Comparison of ENCODE assay signal across 1 cellular context in the genomic region with DNA sequence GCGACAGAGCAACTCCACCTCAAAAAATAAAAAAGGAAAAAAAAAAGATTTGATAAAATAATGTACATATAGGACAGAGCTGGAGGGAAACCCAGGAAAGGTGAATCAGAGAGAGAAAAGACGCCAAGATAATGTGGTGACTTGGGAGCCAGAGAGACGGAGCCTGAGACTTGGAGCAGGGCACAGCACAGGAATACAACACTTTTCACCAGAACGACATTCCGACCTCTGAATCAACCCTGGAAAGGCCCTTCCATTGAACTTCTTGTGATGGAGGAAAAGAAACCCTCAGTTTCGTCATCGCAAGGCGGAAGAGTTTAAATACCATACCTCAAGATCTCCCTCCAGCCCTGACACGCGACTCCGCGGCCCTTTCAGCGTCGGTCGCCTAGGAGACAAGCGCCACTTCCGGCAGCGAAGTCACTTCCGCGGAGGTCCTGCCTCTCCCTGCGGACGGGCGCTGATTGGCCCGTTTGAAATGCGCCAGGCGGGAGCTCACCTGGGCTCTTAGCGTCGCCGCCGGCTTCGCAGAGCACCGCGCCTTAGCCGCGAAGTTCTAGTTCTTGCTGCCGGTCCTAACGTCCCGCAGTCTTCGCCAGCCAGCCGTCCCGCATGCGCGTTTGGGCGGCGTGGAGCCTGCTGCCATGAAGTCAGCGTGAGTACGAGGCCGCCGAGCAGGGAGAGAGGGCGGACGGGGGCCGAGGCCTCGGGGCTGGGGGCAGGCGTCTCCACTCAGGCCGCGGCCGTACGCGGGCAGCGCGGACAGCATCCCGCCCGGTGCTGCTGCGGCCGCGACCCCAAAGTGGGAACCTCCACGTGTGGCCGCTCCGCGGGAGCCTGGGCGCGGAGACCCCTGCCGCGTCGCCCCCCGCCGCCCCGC.
TF ChIP-seq lines count a peak whose summit lies in the region.

Gene KIF23, plus strand, starts transcription at position 528 of the 880 bp plus-strand sequence. Its CDS starts 117 bp downstream, at position 645.

TF ChIP-seq in K562, 482 proteins besides CTCF, POLR2A, EP300 and RAD21 (continued from another document):
- peak; percentile 61; the same call in 1 of the 2 replicates for TF ChIP-seq MBD2 (IDR thresholded peaks at IDR 0.05; ENCODE audit: borderline replicate concordance, low read depth)
- TF ChIP-seq MXI1 (IDR thresholded peaks at IDR 0.05; ENCODE audit: low read depth, low read length), result peak; percentile 98
- no peak for TF ChIP-seq JUN (IDR thresholded peaks at IDR 0.05; ENCODE audit: borderline replicate concordance, low read depth, low read length)
- TF ChIP-seq JUN (CRISPR knock-in tag; IDR thresholded peaks at IDR 0.05; ENCODE audit: borderline replicate concordance), result no peak
- TF ChIP-seq, protein P1, sequence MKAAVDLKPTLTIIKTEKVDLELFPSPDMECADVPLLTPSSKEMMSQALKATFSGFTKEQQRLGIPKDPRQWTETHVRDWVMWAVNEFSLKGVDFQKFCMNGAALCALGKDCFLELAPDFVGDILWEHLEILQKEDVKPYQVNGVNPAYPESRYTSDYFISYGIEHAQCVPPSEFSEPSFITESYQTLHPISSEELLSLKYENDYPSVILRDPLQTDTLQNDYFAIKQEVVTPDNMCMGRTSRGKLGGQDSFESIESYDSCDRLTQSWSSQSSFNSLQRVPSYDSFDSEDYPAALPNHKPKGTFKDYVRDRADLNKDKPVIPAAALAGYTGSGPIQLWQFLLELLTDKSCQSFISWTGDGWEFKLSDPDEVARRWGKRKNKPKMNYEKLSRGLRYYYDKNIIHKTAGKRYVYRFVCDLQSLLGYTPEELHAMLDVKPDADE (conservative IDR thresholded peaks at IDR 0.05; ENCODE audit: control insufficient read depth, low read depth, low read length), result peak; percentile 88; the same call in 1 of the 2 replicates
- no peak for TF ChIP-seq TCF7 (IDR thresholded peaks at IDR 0.05; ENCODE audit: borderline replicate concordance)
- TF ChIP-seq GABPB1 (CRISPR knock-in tag; IDR thresholded peaks at IDR 0.05), result peak; percentile 91
- no peak for TF ChIP-seq KAT2B (IDR thresholded peaks at IDR 0.05; ENCODE audit: low read depth, low read length)
- no peak for TF ChIP-seq RFX5 (IDR thresholded peaks at IDR 0.05; ENCODE audit: low read depth, low read length)
- TF ChIP-seq, protein P2, sequence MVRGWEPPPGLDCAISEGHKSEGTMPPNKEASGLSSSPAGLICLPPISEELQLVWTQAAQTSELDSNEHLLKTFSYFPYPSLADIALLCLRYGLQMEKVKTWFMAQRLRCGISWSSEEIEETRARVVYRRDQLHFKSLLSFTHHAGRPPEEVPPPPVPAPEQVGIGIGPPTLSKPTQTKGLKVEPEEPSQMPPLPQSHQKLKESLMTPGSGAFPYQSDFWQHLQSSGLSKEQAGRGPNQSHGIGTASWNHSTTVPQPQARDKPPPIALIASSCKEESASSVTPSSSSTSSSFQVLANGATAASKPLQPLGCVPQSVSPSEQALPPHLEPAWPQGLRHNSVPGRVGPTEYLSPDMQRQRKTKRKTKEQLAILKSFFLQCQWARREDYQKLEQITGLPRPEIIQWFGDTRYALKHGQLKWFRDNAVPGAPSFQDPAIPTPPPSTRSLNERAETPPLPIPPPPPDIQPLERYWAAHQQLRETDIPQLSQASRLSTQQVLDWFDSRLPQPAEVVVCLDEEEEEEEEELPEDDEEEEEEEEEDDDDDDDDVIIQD (CRISPR knock-in tag; IDR thresholded peaks at IDR 0.05), result no peak
- no peak for TF ChIP-seq SMAD3 (CRISPR knock-in tag; conservative IDR thresholded peaks at IDR 0.05)
- TF ChIP-seq E2F8 (IDR thresholded peaks at IDR 0.05; ENCODE audit: low read depth, partially characterized antibody), result peak; percentile 69
- TF ChIP-seq RCOR1 (IDR thresholded peaks at IDR 0.05; ENCODE audit: borderline replicate concordance in 1 of 2, low read depth in 2 of 2, low read length in 2 of 2), result no peak
- TF ChIP-seq NR2F6 (CRISPR knock-in tag; IDR thresholded peaks at IDR 0.05), result no peak
- TF ChIP-seq MCM3 (IDR thresholded peaks at IDR 0.05), result no peak
- TF ChIP-seq MAZ (CRISPR knock-in tag; conservative IDR thresholded peaks at IDR 0.05 in 1 of 2, IDR thresholded peaks at IDR 0.05 in 1 of 2), result peak in 1 of 2 experiments; percentile 63; a peak in 2 of 4 replicates
- no peak for TF ChIP-seq GTF3C2 (IDR thresholded peaks at IDR 0.05; ENCODE audit: borderline replicate concordance, extremely low read depth, insufficient read length)
- 0 out of 2 replicates have a peak, but pooled peaks have one; percentile 36 for TF ChIP-seq CBX1 (IDR thresholded peaks at IDR 0.05; ENCODE audit: low read depth)
- TF ChIP-seq JUND (IDR thresholded peaks at IDR 0.05; ENCODE audit: borderline replicate concordance, low read depth, low read length), result peak; percentile 68
- TF ChIP-seq JUND (tag; IDR thresholded peaks at IDR 0.05; ENCODE audit: borderline replicate concordance, low read depth, low read length), result no peak
- TF ChIP-seq LCOR (CRISPR knock-in tag; IDR thresholded peaks at IDR 0.05), result 0 out of 2 replicates have a peak, but pooled peaks have one; percentile 51
- TF ChIP-seq YY1 (IDR thresholded peaks at IDR 0.05; ENCODE audit: borderline replicate concordance in 1 of 3, control insufficient read depth in 1 of 3, extremely low read depth in 1 of 3, insufficient read depth in 3 of 3, insufficient read length in 1 of 3, insufficient replicate concordance in 2 of 3, low read depth in 1 of 3, low read length in 2 of 3), result no peak
- TF ChIP-seq ZNF316 (IDR thresholded peaks at IDR 0.05), result no peak
- peak in 1 of 2 experiments; percentile 72; a peak in 1 of 4 replicates for TF ChIP-seq CSDE1 (IDR thresholded peaks at IDR 0.05)
- TF ChIP-seq, protein P3, sequence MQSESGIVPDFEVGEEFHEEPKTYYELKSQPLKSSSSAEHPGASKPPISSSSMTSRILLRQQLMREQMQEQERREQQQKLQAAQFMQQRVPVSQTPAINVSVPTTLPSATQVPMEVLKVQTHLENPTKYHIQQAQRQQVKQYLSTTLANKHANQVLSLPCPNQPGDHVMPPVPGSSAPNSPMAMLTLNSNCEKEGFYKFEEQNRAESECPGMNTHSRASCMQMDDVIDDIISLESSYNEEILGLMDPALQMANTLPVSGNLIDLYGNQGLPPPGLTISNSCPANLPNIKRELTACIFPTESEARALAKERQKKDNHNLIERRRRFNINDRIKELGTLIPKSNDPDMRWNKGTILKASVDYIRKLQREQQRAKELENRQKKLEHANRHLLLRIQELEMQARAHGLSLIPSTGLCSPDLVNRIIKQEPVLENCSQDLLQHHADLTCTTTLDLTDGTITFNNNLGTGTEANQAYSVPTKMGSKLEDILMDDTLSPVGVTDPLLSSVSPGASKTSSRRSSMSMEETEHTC (IDR thresholded peaks at IDR 0.05), result no peak
- TF ChIP-seq SRSF3 (IDR thresholded peaks at IDR 0.05; ENCODE audit: insufficient read depth, low read length), result peak; percentile 82; the same call in 1 of the 2 replicates
- TF ChIP-seq ZEB2 (IDR thresholded peaks at IDR 0.05), result peak; percentile 71; the same call in 1 of the 2 replicates
- no peak for TF ChIP-seq GTF2B (IDR thresholded peaks at IDR 0.05; ENCODE audit: extremely low read depth, insufficient read length)
- TF ChIP-seq SMARCA5 (IDR thresholded peaks at IDR 0.05), result no peak
- no peak for TF ChIP-seq TFE3 (CRISPR knock-in tag; IDR thresholded peaks at IDR 0.05)
